1 cellular context compared by ENCODE assay signal in genomic region chr2:46306988-46307655, GRCh38.
TF ChIP-seq lines count a peak whose summit lies in the region.

No MANE protein-coding gene starts in this region.

TF ChIP-seq in liver, 16 proteins besides CTCF, POLR2A, EP300 and RAD21:
- TF ChIP-seq REST (IDR thresholded peaks at IDR 0.05), result peak; percentile 65
- peak; percentile 80 to 84 for TF ChIP-seq RXRA (IDR thresholded peaks at IDR 0.05)
- TF ChIP-seq EGR1 (IDR thresholded peaks at IDR 0.05; ENCODE audit: low read depth in 2 of 2), result peak in 1 of 2 donors; percentile 20
- peak; percentile 47 for TF ChIP-seq ATF3 (IDR thresholded peaks at IDR 0.05)
- TF ChIP-seq JUND (IDR thresholded peaks at IDR 0.05), result peak in 1 of 2 donors; percentile 75
- TF ChIP-seq HNF4G (IDR thresholded peaks at IDR 0.05), result peak; percentile 71
- TF ChIP-seq YY1 (IDR thresholded peaks at IDR 0.05), result no peak
- TF ChIP-seq HNF4A (conservative IDR thresholded peaks at IDR 0.05), result peak; percentile 83 to 88
- peak; percentile 63 for TF ChIP-seq ZBTB33 (IDR thresholded peaks at IDR 0.05)
- no peak for TF ChIP-seq FOXA1 (IDR thresholded peaks at IDR 0.05)
- TF ChIP-seq NR2F2 (IDR thresholded peaks at IDR 0.05), result peak; percentile 45
- no peak for TF ChIP-seq GABPA (IDR thresholded peaks at IDR 0.05 in 1 of 2, conservative IDR thresholded peaks at IDR 0.05 in 1 of 2)
- peak; percentile 77 for TF ChIP-seq MAX (IDR thresholded peaks at IDR 0.05)
- peak; percentile 52 for TF ChIP-seq FOXA2 (IDR thresholded peaks at IDR 0.05)
- peak; percentile 94 for TF ChIP-seq TAF1 (conservative IDR thresholded peaks at IDR 0.05)
- peak; percentile 89 for TF ChIP-seq SP1 (IDR thresholded peaks at IDR 0.05)
